Comparison of ENCODE assay signal across 8 cellular contexts in the genomic region with DNA sequence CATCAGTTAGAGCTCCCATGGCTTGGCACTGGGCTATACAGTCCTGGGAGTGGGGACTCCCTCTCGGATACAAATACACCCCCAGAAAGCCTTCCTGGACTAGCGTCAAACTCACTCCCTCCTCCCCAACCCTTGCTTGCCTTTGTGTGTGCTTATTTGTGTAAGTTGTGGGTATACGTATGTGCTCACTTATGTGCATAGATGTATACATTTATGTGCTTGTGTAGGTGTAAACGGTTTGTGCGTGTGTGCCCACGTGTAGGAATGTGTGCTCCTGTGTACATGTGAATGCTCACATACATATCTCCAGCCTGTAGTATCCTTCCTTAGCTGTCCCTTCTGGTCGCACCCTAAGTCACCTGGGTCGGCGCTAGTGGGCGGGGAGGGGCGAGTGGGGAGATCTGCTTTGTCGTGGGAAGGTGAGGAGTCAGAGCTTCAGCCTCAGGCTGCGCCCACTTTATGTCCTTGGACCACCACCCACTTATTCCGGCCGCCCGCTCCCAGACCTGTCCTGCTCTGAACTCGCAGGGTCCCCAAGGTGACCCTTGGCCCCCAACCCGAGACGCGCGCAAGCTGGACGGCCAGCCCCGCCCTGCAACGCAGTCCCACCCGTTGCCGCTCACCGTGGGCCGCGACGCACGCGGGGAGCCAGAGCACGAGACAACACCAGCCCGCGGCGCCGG. TPM values are rescaled to one million over a fixed set of nuclear protein-coding genes. Genes with fewer than 3 reads are reported as not detected.
DNase-seq lines count a peak whose midpoint lies in the region; ATAC-seq lines count a peak whose summit lies in the region.

No MANE protein-coding gene starts in this region.

- no peak overlapping the region for H2AK5ac ChIP-seq in neuronal stem cell (ENCODE audit: low read depth, low read length)

- peak overlapping the region; percentile 89 for H3K18ac ChIP-seq in neuronal stem cell (ENCODE audit: low read length)

- H3K14ac ChIP-seq in neuronal stem cell (ENCODE audit: low read length), result peak overlapping the region; percentile 60

- H3K9me3 ChIP-seq in esophagus (ENCODE audit: control insufficient read depth in 2 of 2, insufficient read depth in 1 of 2, low read depth in 1 of 2, low read length in 1 of 2), result no peaks in the 10 kb centered on the region
- no peaks in the 10 kb centered on the region for H3K9me3 ChIP-seq in neuronal stem cell (replicated peaks in 1 of 2; ENCODE audit: control insufficient read depth in 2 of 2, insufficient read depth in 1 of 2, low read depth in 1 of 2, low read length in 2 of 2)

- H3K23ac ChIP-seq in neuronal stem cell (ENCODE audit: low read depth, low read length, poor library complexity), result peak overlapping the region; percentile 92

- WGBS in esophagus, 2 donors, result 1% methylated on average over 35 to 37 of the region's 37 CpGs
- WGBS in neuronal stem cell (ENCODE audit: extremely low coverage in 2 of 2, insufficient read length in 2 of 2, insufficient replicate concordance in 1 of 2), 2 donors, result no CpG with 5 or more reads among the region's 37 CpGs

- no peak overlapping the region for H2BK5ac ChIP-seq in neuronal stem cell (ENCODE audit: low read length)

- H3K27me3 ChIP-seq in esophagus (ENCODE audit: control insufficient read depth in 1 of 2, insufficient read depth in 2 of 2, low read length in 2 of 2), result no peaks in the 10 kb centered on the region
- H3K27me3 ChIP-seq in neuronal stem cell (ENCODE audit: control insufficient read depth in 3 of 3, insufficient read depth in 3 of 3, low read depth in 1 of 3, low read length in 3 of 3), result no peaks in the 10 kb centered on the region

- H2BK15ac ChIP-seq in neuronal stem cell (ENCODE audit: low read length), result no peak overlapping the region

- no peak overlapping the region for H2BK120ac ChIP-seq in neuronal stem cell (ENCODE audit: low read depth, low read length)

- H3K4ac ChIP-seq in neuronal stem cell (ENCODE audit: low read length), result no peak overlapping the region

- H3K4me1 ChIP-seq in esophagus (ENCODE audit: control insufficient read depth in 2 of 2, insufficient read depth in 2 of 2, low read length in 1 of 2) (peaks cover 0 to 6% of the 10 kb centered on the region in 2 donors), neuronal stem cell (ENCODE audit: control insufficient read depth in 2 of 2, insufficient read depth in 1 of 2, low read depth in 1 of 2, low read length in 2 of 2) (peaks cover 9 to 11% of the 10 kb centered on the region in 2 donors)

- H3K36me3 ChIP-seq in esophagus (ENCODE audit: control insufficient read depth in 2 of 2, insufficient read depth in 2 of 2, low read length in 1 of 2) (peaks cover 0 to 6% of the 10 kb centered on the region in 2 donors), neuronal stem cell (replicated peaks in 1 of 2; ENCODE audit: control insufficient read depth in 2 of 2, insufficient read depth in 2 of 2, low read length in 2 of 2) (peaks cover 4 to 29% of the 10 kb centered on the region in 2 donors)

- peaks cover 2% of the 10 kb centered on the region for H3K79me1 ChIP-seq in neuronal stem cell (ENCODE audit: low read depth, low read length)

- H3K27ac ChIP-seq in esophagus (ENCODE audit: low read depth in 2 of 2, low read length in 1 of 2) (peak overlapping the region; percentile 58 to 72), neuronal stem cell (replicated peaks; ENCODE audit: low read length) (no peak overlapping the region)

- ATAC-seq in HG03045 (IDR thresholded peaks at IDR 0.05; ENCODE audit: unreplicated experiment), result peak; percentile 6

- H3K9ac ChIP-seq in neuronal stem cell (ENCODE audit: low read depth, low read length, poor library complexity), result peak overlapping the region; percentile 83

- H2BK12ac ChIP-seq in neuronal stem cell (ENCODE audit: low read length), result no peak overlapping the region

- H3K4me2 ChIP-seq in neuronal stem cell (ENCODE audit: insufficient read depth, low read length, poor library complexity, severe bottlenecking), result peak overlapping the region; percentile 76

- peak; percentile 55 for DNase-seq in activated CD4-positive, alpha-beta T cell treated with anti-CD3 and anti-CD28 coated beads for 48 hours
- no peak for DNase-seq in activated CD4-positive, alpha-beta T cell treated with anti-CD3 and anti-CD28 coated beads for 1 hour
- peak; percentile 51 for DNase-seq in UCSD-AML1 (lab: John Stamatoyannopoulos, UW; ENCODE audit: unreplicated experiment)
- no peak for DNase-seq in neuronal stem cell (ENCODE audit: low spot score)
- no peak for DNase-seq in amniotic stem cell (lab: John Stamatoyannopoulos, UW)
- DNase-seq in OCI-M2 (lab: John Stamatoyannopoulos, UW; ENCODE audit: unreplicated experiment), result no peak

- no peak overlapping the region for H4K91ac ChIP-seq in neuronal stem cell (ENCODE audit: low read depth, low read length, poor library complexity)

- no peak overlapping the region for H4K8ac ChIP-seq in neuronal stem cell (ENCODE audit: low read depth, low read length)

- H3K4me3 ChIP-seq in esophagus (ENCODE audit: low read depth in 1 of 2, low read length in 2 of 2), result peak overlapping the region; percentile 69 to 85
- H3K4me3 ChIP-seq in neuronal stem cell (ENCODE audit: low read length in 2 of 2), result peak overlapping the region; percentile 85 to 90

- H2AFZ ChIP-seq in neuronal stem cell (ENCODE audit: low read length), result peak overlapping the region; percentile 88

RNA-seq across cellular contexts. Expression of gene PRADC1, which starts 0.4 kb away (rescaled TPM):
- 10 to 100 TPM; 21.4 to 22.5 TPM for polyA plus RNA-seq in esophagus
- 9.8 TPM for polyA plus RNA-seq in neuronal stem cell (2013, experiment 1 of 2)
- 9.4 TPM for polyA plus RNA-seq in neuronal stem cell (2013, experiment 2 of 2)

RNA-seq across cellular contexts. Expression of gene CCT7, which starts 1.5 kb away (rescaled TPM):
- polyA plus RNA-seq in esophagus, result 100 to 1,000 TPM; 101 to 164 TPM
- polyA plus RNA-seq in neuronal stem cell (2013, experiment 1 of 2), result 438 TPM
- 440 TPM for polyA plus RNA-seq in neuronal stem cell (2013, experiment 2 of 2)

RNA-seq across cellular contexts. Expression of gene SMYD5, which starts 18.6 kb away (rescaled TPM):
- 10 to 100 TPM; 12.6 to 13.6 TPM for polyA plus RNA-seq in esophagus
- polyA plus RNA-seq in neuronal stem cell (2013, experiment 1 of 2), result 22.5 TPM
- polyA plus RNA-seq in neuronal stem cell (2013, experiment 2 of 2), result 22.4 TPM

RNA-seq across cellular contexts. Expression of gene NOTO, which starts 30.2 kb away (rescaled TPM):
- not detected for polyA plus RNA-seq in esophagus
- polyA plus RNA-seq in neuronal stem cell (2013, experiment 1 of 2), result not detected
- not detected for polyA plus RNA-seq in neuronal stem cell (2013, experiment 2 of 2)

RNA-seq across cellular contexts. Expression of gene FBXO41, which starts 51.7 kb away (rescaled TPM):
- under 1 TPM; 0.72 to 0.92 TPM for polyA plus RNA-seq in esophagus
- 3.3 TPM for polyA plus RNA-seq in neuronal stem cell (2013, experiment 1 of 2)
- polyA plus RNA-seq in neuronal stem cell (2013, experiment 2 of 2), result 3.3 TPM

Comparison
In these comparisons a context has a peak if more than half of its experiments do, and no peak if none do; other contexts are left out.
1. DNase-seq: peak in activated CD4-positive, alpha-beta T cell treated with anti-CD3 and anti-CD28 coated beads for 48 hours (single experiment) and UCSD-AML1 (single experiment); none in activated CD4-positive, alpha-beta T cell treated with anti-CD3 and anti-CD28 coated beads for 1 hour (single experiment), neuronal stem cell (single experiment), amniotic stem cell (single experiment) and OCI-M2 (single experiment).